Comparison of ENCODE assay signal across 8 cellular contexts in genomic region chr3:184371570-184372018, GRCh38. TPM values are rescaled to one million over a fixed set of nuclear protein-coding genes. Genes with fewer than 3 reads are reported as not detected.
A peak's percentile ranks its signal among the peaks of the same experiment; 100 is the strongest.
DNase-seq lines count a peak whose midpoint lies in the region; ATAC-seq and TF ChIP-seq lines count a peak whose summit lies in the region.

No MANE protein-coding gene starts in this region.

- DNase-seq in ACHN (peak; percentile 82), NCI-H524 (lab: John Stamatoyannopoulos, UW) (peak; percentile 65 to 94), dedifferentiated amniotic fluid mesenchymal stem cell (ENCODE audit: extremely low spot score) (peak; percentile 76), lower leg skin (ENCODE audit: low spot score in 2 of 2) (peak; percentile 77 to 94)
- peak; percentile 74 for DNase-seq in activated CD4-positive, alpha-beta T cell treated with anti-CD3 and anti-CD28 coated beads for 48 hours
- peak; percentile 39 for DNase-seq in stimulated activated CD8-positive, alpha-beta memory T cell treated with anti-CD3 and anti-CD28 coated beads, Interleukin-12 subunit alpha, Interleukin-12 subunit beta, amount 100 ng/mL, for 1 hour (ENCODE audit: low read depth)

- whole genome bisulfite sequencing in lower leg skin, 2 donors, result 48 to 53% methylated on average over 5 of the region's 5 CpGs

- TF ChIP-seq POLR2A in lower leg skin (IDR thresholded peaks at IDR 0.05), result no peak

- intact Hi-C loops in lower leg skin (cut with DNase I; ENCODE audit: low total_unique reads), result no loop called here

- H3K4me3 ChIP-seq in lower leg skin (ENCODE audit: low read depth, poor library complexity, severe bottlenecking), result no peak overlapping the region

- peak; percentile 76 for ATAC-seq in GM18519 (IDR thresholded peaks at IDR 0.05; ENCODE audit: low FRiP score, unreplicated experiment)
- ATAC-seq in HG03565 (IDR thresholded peaks at IDR 0.05; ENCODE audit: unreplicated experiment), result peak; percentile 61

- peak in 1 of 3 donors; percentile 90 for TF ChIP-seq CTCF in lower leg skin (IDR thresholded peaks at IDR 0.05)

- in situ Hi-C loops in ACHN (cut with HindIII; ENCODE audit: low pct_ligation_motif_present, low pct_unique_long_range_greater_than_20kb, low sequenced_read_pairs), result loop anchor here (25.0 kb wide), 1 partner anchor 166 kb away; no protein-coding TSS in a partner anchor

RNA-seq across cellular contexts. Expression of gene THPO, which starts 6.4 kb away (rescaled TPM):
- 1 to 10 TPM in 1 of 4 donors, under 1 TPM in 2, not detected in 1; 0.36 to 1.3 (median 0.37) TPM for total RNA-seq in lower leg skin

RNA-seq across cellular contexts. Expression of gene CHRD, which starts 8.3 kb away (rescaled TPM):
- 1 to 10 TPM; 3.3 to 5.2 (median 4.3) TPM for total RNA-seq in lower leg skin

RNA-seq across cellular contexts. Expression of gene POLR2H, which starts 10.1 kb away (rescaled TPM):
- total RNA-seq in lower leg skin, result 10 to 100 TPM; 54.7 to 95.9 (median 66.8) TPM

RNA-seq across cellular contexts. Expression of gene CLCN2, which starts 10.2 kb away (rescaled TPM):
- total RNA-seq in lower leg skin, result 1 to 10 TPM; 1.7 to 6.0 (median 4.0) TPM

RNA-seq across cellular contexts. Expression of gene FAM131A, which starts 34.2 kb away (rescaled TPM):
- total RNA-seq in lower leg skin, result 10 to 100 TPM; 60.3 to 81.7 (median 66.9) TPM
